15 cellular contexts compared by ENCODE assay signal in genomic region chr19:3932931-3933810, GRCh38. TPM values are rescaled to one million over a fixed set of nuclear protein-coding genes. Genes with fewer than 3 reads are reported as not detected.
A peak's percentile ranks its signal among the peaks of the same experiment; 100 is the strongest.
DNase-seq lines count a peak whose midpoint lies in the region; ATAC-seq lines count a peak whose summit lies in the region.
"Had no signal": no experiment of that assay in that cellular context is flagged by ENCODE, and none has a peak within 500 bp of the region (broad histone marks: within the 10 kb centered on the region; RNA-seq: fewer than 3 reads in every experiment).

Gene NMRK2 (plus strand): TSS chr19:3933069. CDS start chr19:3933672, 603 bp downstream.

- no CpG with 5 or more reads among the region's 51 CpGs for WGBS in iPS DF 6.9 (ENCODE audit: insufficient coverage, insufficient read length)

- H3K27me3 ChIP-seq in iPS DF 6.9 (ENCODE audit: control insufficient read depth, insufficient read depth, low read length): no peaks in the 10 kb centered on the region

- in situ Hi-C loops in SK-MEL-5 (cut with HindIII; ENCODE audit: low pct_unique_long_range_greater_than_20kb, low sequenced_read_pairs): no loop called here

- CTCF ChIA-PET in activated CD4-positive, alpha-beta T cell treated with anti-CD3 and anti-CD28 coated beads for 36 hours (lab: Charles Lee): no interaction called here

- intact Hi-C loops in activated CD4-positive, alpha-beta T cell treated with anti-CD3 and anti-CD28 coated beads for 36 hours (cut with DNase I, micrococcal nuclease): no loop called here
- intact Hi-C loops in activated CD4-positive, alpha-beta T cell treated with anti-CD3 and anti-CD28 coated beads, Interleukin-2, amount 10 ng/mL, durations not matched to agents 24 days and 14 days (cut with micrococcal nuclease): no loop called here

- H3K4me3 Mint-ChIP-seq in activated CD4-positive, alpha-beta T cell treated with anti-CD3 and anti-CD28 coated beads for 36 hours: no peak within 1 kb of the TSS
- no peak within 1 kb of the TSS for H3K4me3 Mint-ChIP-seq in activated CD4-positive, alpha-beta T cell treated with anti-CD3 and anti-CD28 coated beads, Interleukin-2, amount 10 ng/mL, durations not matched to agents 24 days and 14 days
- H3K4me3 Mint-ChIP-seq in stimulated activated effector memory CD8-positive, alpha-beta T cell treated with anti-CD3 and anti-CD28 coated beads, Interleukin-12 subunit alpha, Interleukin-12 subunit beta, amount 100 ng/mL, for 72 hours: no peak within 1 kb of the TSS
- H3K4me3 Mint-ChIP-seq in immature natural killer cell: no peak within 1 kb of the TSS
- H3K4me3 Mint-ChIP-seq: stimulated activated naive CD8-positive, alpha-beta T cell treated with anti-CD3 and anti-CD28 coated beads, Interleukin-15, Interleukin-2, amounts not matched to agents 100 ng/mL and 50 ng/mL, for 24 hours had no signal

- no peak within 1 kb of the TSS for H3K27ac Mint-ChIP-seq in activated CD4-positive, alpha-beta T cell treated with anti-CD3 and anti-CD28 coated beads for 36 hours
- no peak within 1 kb of the TSS for H3K27ac Mint-ChIP-seq in activated CD4-positive, alpha-beta T cell treated with anti-CD3 and anti-CD28 coated beads, Interleukin-2, amount 10 ng/mL, durations not matched to agents 24 days and 14 days
- no peak within 1 kb of the TSS for H3K27ac Mint-ChIP-seq in stimulated activated effector memory CD8-positive, alpha-beta T cell treated with anti-CD3 and anti-CD28 coated beads, Interleukin-12 subunit alpha, Interleukin-12 subunit beta, amount 100 ng/mL, for 72 hours
- no peak within 1 kb of the TSS for H3K27ac Mint-ChIP-seq in immature natural killer cell
- H3K27ac Mint-ChIP-seq: stimulated activated naive CD8-positive, alpha-beta T cell treated with anti-CD3 and anti-CD28 coated beads, Interleukin-15, Interleukin-2, amounts not matched to agents 100 ng/mL and 50 ng/mL, for 24 hours had no signal

- peak; percentile 45 for DNase-seq in activated CD4-positive, alpha-beta T cell treated with anti-CD3 and anti-CD28 coated beads for 36 hours
- DNase-seq in activated CD4-positive, alpha-beta T cell treated with anti-CD3 and anti-CD28 coated beads, Interleukin-2, amount 10 ng/mL, durations not matched to agents 24 days and 14 days: no peak
- DNase-seq in SK-MEL-5 (ENCODE audit: low read depth, low spot score) (peak; percentile 50), iPS DF 6.9 (ENCODE audit: low read depth, low spot score) (peak; percentile 50), immature natural killer cell (no peak), DMS 273 treated with DMSO at 0.1 percent for 48 hours (lab: John Stamatoyannopoulos, UW) (no peak)
- no peak for DNase-seq in stimulated activated effector memory CD8-positive, alpha-beta T cell treated with anti-CD3 and anti-CD28 coated beads, Interleukin-12 subunit alpha, Interleukin-12 subunit beta, amount 100 ng/mL, for 72 hours (ENCODE audit: low spot score in 2 of 2)
- DNase-seq: activated naive CD4-positive, alpha-beta T cell treated with Interleukin-2 at 50 U/mL for 16 hours; DND-41 had no signal

- H3K27ac ChIP-seq in iPS DF 6.9 (ENCODE audit: low read length): no peak within 1 kb of the TSS
- H3K27ac ChIP-seq: VCaP had no signal

- H3K9me3 ChIP-seq in iPS DF 6.9 (ENCODE audit: control insufficient read depth, insufficient read depth, low read length): no peaks in the 10 kb centered on the region

- H3K4me1 Mint-ChIP-seq in activated CD4-positive, alpha-beta T cell treated with anti-CD3 and anti-CD28 coated beads for 36 hours: no peaks in the 10 kb centered on the region
- H3K4me1 Mint-ChIP-seq in activated CD4-positive, alpha-beta T cell treated with anti-CD3 and anti-CD28 coated beads, Interleukin-2, amount 10 ng/mL, durations not matched to agents 24 days and 14 days: no peaks in the 10 kb centered on the region
- no peaks in the 10 kb centered on the region for H3K4me1 Mint-ChIP-seq in stimulated activated effector memory CD8-positive, alpha-beta T cell treated with anti-CD3 and anti-CD28 coated beads, Interleukin-12 subunit alpha, Interleukin-12 subunit beta, amount 100 ng/mL, for 72 hours
- no peaks in the 10 kb centered on the region for H3K4me1 Mint-ChIP-seq in immature natural killer cell

- no peak for ATAC-seq in activated CD4-positive, alpha-beta T cell treated with anti-CD3 and anti-CD28 coated beads for 36 hours
- ATAC-seq in stimulated activated effector memory CD8-positive, alpha-beta T cell treated with anti-CD3 and anti-CD28 coated beads, Interleukin-12 subunit alpha, Interleukin-12 subunit beta, amount 100 ng/mL, for 72 hours: peak; percentile 55
- no peak for ATAC-seq in GM19452 (IDR thresholded peaks at IDR 0.05; ENCODE audit: unreplicated experiment)

- H3K9me3 Mint-ChIP-seq in activated CD4-positive, alpha-beta T cell treated with anti-CD3 and anti-CD28 coated beads for 36 hours (ENCODE audit: low read depth): no peaks in the 10 kb centered on the region
- H3K9me3 Mint-ChIP-seq in activated CD4-positive, alpha-beta T cell treated with anti-CD3 and anti-CD28 coated beads, Interleukin-2, amount 10 ng/mL, durations not matched to agents 24 days and 14 days: no peaks in the 10 kb centered on the region
- H3K9me3 Mint-ChIP-seq in stimulated activated effector memory CD8-positive, alpha-beta T cell treated with anti-CD3 and anti-CD28 coated beads, Interleukin-12 subunit alpha, Interleukin-12 subunit beta, amount 100 ng/mL, for 72 hours: no peaks in the 10 kb centered on the region
- no peaks in the 10 kb centered on the region for H3K9me3 Mint-ChIP-seq in immature natural killer cell
- H3K9me3 Mint-ChIP-seq: stimulated activated naive CD8-positive, alpha-beta T cell treated with anti-CD3 and anti-CD28 coated beads, Interleukin-15, Interleukin-2, amounts not matched to agents 100 ng/mL and 50 ng/mL, for 24 hours had no signal

- H3K4me1 ChIP-seq in iPS DF 6.9 (ENCODE audit: control insufficient read depth, insufficient read depth, low read length): no peaks in the 10 kb centered on the region; the same call in 1 of the 2 replicates

- H3K27me3 Mint-ChIP-seq in activated CD4-positive, alpha-beta T cell treated with anti-CD3 and anti-CD28 coated beads for 36 hours: peaks cover 4% of the 10 kb centered on the region
- peaks cover 13% of the 10 kb centered on the region for H3K27me3 Mint-ChIP-seq in activated CD4-positive, alpha-beta T cell treated with anti-CD3 and anti-CD28 coated beads, Interleukin-2, amount 10 ng/mL, durations not matched to agents 24 days and 14 days
- H3K27me3 Mint-ChIP-seq in immature natural killer cell (ENCODE audit: low read depth in 3 of 3): peaks cover 2 to 6% (median 2%) of the 10 kb centered on the region in 3 donors

- H3K36me3 Mint-ChIP-seq in activated CD4-positive, alpha-beta T cell treated with anti-CD3 and anti-CD28 coated beads for 36 hours (ENCODE audit: low read depth): no peaks in the 10 kb centered on the region
- no peaks in the 10 kb centered on the region for H3K36me3 Mint-ChIP-seq in activated CD4-positive, alpha-beta T cell treated with anti-CD3 and anti-CD28 coated beads, Interleukin-2, amount 10 ng/mL, durations not matched to agents 24 days and 14 days (ENCODE audit: low read depth)
- no peaks in the 10 kb centered on the region for H3K36me3 Mint-ChIP-seq in stimulated activated effector memory CD8-positive, alpha-beta T cell treated with anti-CD3 and anti-CD28 coated beads, Interleukin-12 subunit alpha, Interleukin-12 subunit beta, amount 100 ng/mL, for 72 hours
- no peaks in the 10 kb centered on the region for H3K36me3 Mint-ChIP-seq in immature natural killer cell

- H3K4me3 ChIP-seq in iPS DF 6.9 (ENCODE audit: low read length): peak within 1 kb of the TSS; percentile 71; the same call in 1 of the 2 replicates

- POLR2A ChIA-PET in activated CD4-positive, alpha-beta T cell treated with anti-CD3 and anti-CD28 coated beads for 36 hours (lab: Charles Lee): no interaction called here

- H3K36me3 ChIP-seq in iPS DF 6.9 (ENCODE audit: control insufficient read depth, insufficient read depth, low read length): no peaks in the 10 kb centered on the region

RNA-seq across cellular contexts. Expression of gene NMRK2, which starts in this region (rescaled TPM):
- not detected for total RNA-seq in activated CD4-positive, alpha-beta T cell treated with anti-CD3 and anti-CD28 coated beads for 36 hours
- not detected in 2 replicates for total RNA-seq in activated CD4-positive, alpha-beta T cell treated with anti-CD3 and anti-CD28 coated beads, Interleukin-2, amount 10 ng/mL, durations not matched to agents 24 days and 14 days
- total RNA-seq in SK-MEL-5 (2014; rRNA removed; shearing (Covaris generic)): 1.2 and 2.5 TPM in 2 replicates
- polyA plus RNA-seq in SK-MEL-5 (2015; cell fraction: cytosol; rRNA removed): 1.5 and 3.2 TPM in 2 replicates
- 3.4 and 6.7 TPM in 2 replicates for polyA plus RNA-seq in SK-MEL-5 (2015; cell fraction: nucleus; rRNA removed)
- polyA plus RNA-seq in immature natural killer cell: not detected
- total RNA-seq: A673, frontal cortex, RPMI7951 had no signal

Comparison
In these comparisons a context has a peak if more than half of its experiments do, and no peak if none do; other contexts are left out.
1. Peak in DNase-seq in activated CD4-positive, alpha-beta T cell treated with anti-CD3 and anti-CD28 coated beads for 36 hours; RNA of the gene not detected or under 1 TPM.
2. DNase-seq: peak in SK-MEL-5 (single experiment) and iPS DF 6.9 (single experiment); none in activated CD4-positive, alpha-beta T cell treated with anti-CD3 and anti-CD28 coated beads, Interleukin-2, amount 10 ng/mL, durations not matched to agents 24 days and 14 days (single experiment), stimulated activated effector memory CD8-positive, alpha-beta T cell treated with anti-CD3 and anti-CD28 coated beads, Interleukin-12 subunit alpha, Interleukin-12 subunit beta, amount 100 ng/mL, for 72 hours (0 of 2), immature natural killer cell (0 of 3) and DMS 273 treated with DMSO at 0.1 percent for 48 hours (single experiment).